Comparison of ENCODE assay signal across 8 cellular contexts in genomic region chr10:88582806-88583583, GRCh38. TPM values are rescaled to one million over a fixed set of nuclear protein-coding genes. Genes with fewer than 3 reads are reported as not detected.
DNase-seq lines count a peak whose midpoint lies in the region; ATAC-seq and TF ChIP-seq lines count a peak whose summit lies in the region.

Gene RNLS, minus strand, starts transcription at chr10:88583318.

- peak; percentile 86 for TF ChIP-seq CTCF in CD4-positive, alpha-beta T cell (IDR thresholded peaks at IDR 0.05)

- POLR2A ChIA-PET in CD4-positive, alpha-beta T cell (lab: Charles Lee) = interaction anchor here (0.6 to 4.5 kb wide), 16 partner anchors 8 to 831 kb away, joined by 3 to 36 read pairs (median 3); partner anchors contain the start of genes ATAD1, CH25H, IFIT5 and KLLN

- peak within 1 kb of the TSS; percentile 92 for H3K4me3 Mint-ChIP-seq in CD4-positive, alpha-beta T cell

- H3K27me3 Mint-ChIP-seq in CD4-positive, alpha-beta T cell = peaks cover 6% of the 10 kb centered on the region

- peaks cover 14% of the 10 kb centered on the region for H3K4me1 Mint-ChIP-seq in CD4-positive, alpha-beta T cell (ENCODE audit: low read depth)

- peak within 1 kb of the TSS; percentile 77 for H3K27ac ChIP-seq in CD4-positive, alpha-beta T cell (ENCODE audit: low read depth, low read length)
- H3K27ac ChIP-seq in urinary bladder (ENCODE audit: low read depth) = peak within 1 kb of the TSS; percentile 92

- 2% methylated on average over 63 of the region's 63 CpGs for WGBS in urinary bladder

- H3K4me3 ChIP-seq in urinary bladder (ENCODE audit: low read depth, low read length) = peak within 1 kb of the TSS; percentile 55

- DNase-seq in CD4-positive, alpha-beta T cell = peak; percentile 39 to 68 (median 56)
- DNase-seq in HK-2 (ENCODE audit: unreplicated experiment) (peak; percentile 81), T-helper 22 cell (ENCODE audit: low read depth) (peak; percentile 50), astrocyte of the hippocampus (ENCODE audit: low read depth, low spot score) (peak; percentile 81), hypothalamus (lab: John Stamatoyannopoulos, UW) (peak in 50 of 51 donors; percentile 42 to 95 (median 76)), renal cortical epithelial cell (ENCODE audit: low read depth) (peak; percentile 26)

- ATAC-seq in CD4-positive, alpha-beta T cell (ENCODE audit: poor library complexity) = peak; percentile 82
- ATAC-seq in GM19438 (IDR thresholded peaks at IDR 0.05; ENCODE audit: low read depth, unreplicated experiment) = peak; percentile 82

- peak within 1 kb of the TSS; percentile 54 for H3K27ac Mint-ChIP-seq in CD4-positive, alpha-beta T cell

- H3K36me3 ChIP-seq in urinary bladder (ENCODE audit: insufficient read depth) = no peaks in the 10 kb centered on the region

- intact Hi-C loops in CD4-positive, alpha-beta T cell (cut with DNase I, micrococcal nuclease) = no loop called here

- no peaks in the 10 kb centered on the region for H3K27me3 ChIP-seq in CD4-positive, alpha-beta T cell (ENCODE audit: control insufficient read depth, insufficient read depth, low read length)

- no peaks in the 10 kb centered on the region for H3K9me3 ChIP-seq in CD4-positive, alpha-beta T cell (ENCODE audit: control insufficient read depth, low read length)

- CTCF ChIA-PET in CD4-positive, alpha-beta T cell (lab: Charles Lee) = interaction anchor here (1.0 to 1.7 kb wide), 7 partner anchors 8 to 20 kb away, joined by 3 to 8 read pairs (median 4); no protein-coding TSS in a partner anchor

- no peaks in the 10 kb centered on the region for H3K36me3 Mint-ChIP-seq in CD4-positive, alpha-beta T cell (ENCODE audit: low read depth)

- H3K9me3 Mint-ChIP-seq in CD4-positive, alpha-beta T cell = peaks cover 6% of the 10 kb centered on the region

- no peaks in the 10 kb centered on the region for H3K4me1 ChIP-seq in urinary bladder (ENCODE audit: insufficient read depth)

RNA-seq across cellular contexts. Expression of gene RNLS, which starts in this region (rescaled TPM):
- 1 to 10 TPM in 1 of 2 experiments, under 1 TPM in 1; 0.95 to 2.7 TPM for total RNA-seq in CD4-positive, alpha-beta T cell
- 16.0 and 27.7 TPM in 2 replicates for total RNA-seq in renal cortical epithelial cell
- total RNA-seq in urinary bladder = 6.3 TPM
- 6.1 TPM for polyA plus RNA-seq in urinary bladder

Comparison
In these comparisons a context has a peak if more than half of its experiments do, and no peak if none do; other contexts are left out.
1. Peak in every context shown above with its lines: DNase-seq, ATAC-seq, H3K4me3 ChIP-seq and H3K27ac ChIP-seq.
2. DNase-seq: peak in every context shown above with its lines; median percentile 81 in HK-2; 81 in astrocyte of the hippocampus; 76 in hypothalamus; 56 in CD4-positive, alpha-beta T cell; 50 in T-helper 22 cell; 26 in renal cortical epithelial cell.